30 cellular contexts compared by ENCODE assay signal in the genomic region with DNA sequence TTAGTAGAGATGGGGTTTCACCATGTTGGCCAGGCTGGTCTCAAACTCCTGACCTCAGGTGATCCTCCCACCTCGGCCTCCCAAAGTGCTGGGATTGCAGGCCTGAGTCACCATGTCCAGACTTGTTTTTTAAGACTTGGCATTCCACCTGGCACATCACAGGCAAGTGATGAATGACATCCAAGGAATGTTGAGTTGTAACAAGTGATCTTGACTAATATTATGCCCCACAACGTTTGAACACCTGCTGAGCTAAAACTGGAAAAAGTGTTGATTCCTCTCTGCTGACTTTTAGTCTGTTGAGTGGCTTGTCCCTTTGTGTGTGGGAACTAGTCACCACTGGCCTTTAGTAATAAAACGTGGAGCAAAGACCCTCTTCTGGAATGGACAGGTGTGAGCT. TPM values are rescaled to one million over a fixed set of nuclear protein-coding genes. Genes with fewer than 3 reads are reported as not detected.
A peak's percentile ranks its signal among the peaks of the same experiment; 100 is the strongest.
DNase-seq lines count a peak whose midpoint lies in the region; ATAC-seq, FAIRE-seq and TF ChIP-seq lines count a peak whose summit lies in the region.
"Had no signal": no experiment of that assay in that cellular context is flagged by ENCODE, and none has a peak within 500 bp of the region (broad histone marks: within the 10 kb centered on the region; RNA-seq: fewer than 3 reads in every experiment).

No MANE protein-coding gene starts in this region.

- peak; percentile 84 for FAIRE-seq in urothelium cell line (lab: Jason Lieb, UNC)
- FAIRE-seq: endometrium, G401.6, GM18507 had no signal

- H3K18ac ChIP-seq in IMR-90 (ENCODE audit: low read depth, low read length) = no peak overlapping the region

- BruUV-seq in IMR-90 (replicated peaks; lab: Mats Ljungman, UMichigan) = no TSS peak

- intact Hi-C loops in IMR-90 (cut with micrococcal nuclease) = no loop called here
- intact Hi-C loops in ascending aorta (cut with DNase I) = no loop called here
- intact Hi-C loops in natural killer cell (cut with micrococcal nuclease) = no loop called here

- H4K91ac ChIP-seq in IMR-90 (ENCODE audit: insufficient read depth, low read depth, low read length) = no peak overlapping the region; the same call in 1 of the 2 replicates

- in situ Hi-C loops in IMR-90 (cut with MboI; ENCODE audit: low sequenced_read_pairs) = no loop called here

- H3K4me2 ChIP-seq in IMR-90 (ENCODE audit: low read depth, low read length) = no peak overlapping the region

- CTCF ChIA-PET in IMR-90 (lab: Yijun Ruan, JAX) = no interaction called here

- no peak overlapping the region for H2AFZ ChIP-seq in IMR-90 (replicated peaks; ENCODE audit: low read length, poor library complexity)

- no peaks in the 10 kb centered on the region for H3K4me1 Mint-ChIP-seq in natural killer cell

- 40% methylated on average over 1 of the region's 3 CpGs; no CpG with 5 or more reads in 1 of the 2 experiments for WGBS in IMR-90 (ENCODE audit: extremely low coverage in 2 of 2, insufficient read length in 1 of 2), 2 experiments

- H4K20me1 ChIP-seq in IMR-90 (ENCODE audit: insufficient read depth, low read length) = no peaks in the 10 kb centered on the region

- DNase-seq in IMR-90 = no peak
- DNase-seq in ascending aorta (ENCODE audit: low spot score in 2 of 2) = peak; percentile 22 to 78
- peak; percentile 90 for DNase-seq in kidney tubule cell (ENCODE audit: low spot score)
- DNase-seq in urothelium cell line (ENCODE audit: low spot score) = peak; percentile 73
- no peak for DNase-seq in natural killer cell
- DNase-seq: activated CD4-positive, alpha-beta T cell treated with anti-CD3 and anti-CD28 coated beads for 4 hours; activated naive CD4-positive, alpha-beta T cell treated with Interleukin-2 at 50 U/mL for 16 hours; activated T-cell treated with anti-CD3 and anti-CD28 coated beads, Interleukin-2, amount 50 U/mL, for 48 hours; adrenal gland; AML-193; CD8-positive, alpha-beta T cell; GOT3; heart left ventricle; Kasumi-1; NCI-H1092 treated with DMSO at 0.1 percent for 48 hours; NCI-H187 treated with DMSO at 0.1 percent for 48 hours; NCI-H526 treated with DMSO at 0.1 percent for 48 hours; stimulated activated CD4-positive, alpha-beta T cell treated with anti-CD3 and anti-CD28 coated beads, Interleukin-4, amount 100 ng/mL, for 24 hours; stimulated activated naive CD4-positive, alpha-beta T cell had no signal

- TF ChIP-seq CTCF in IMR-90 (conservative IDR thresholded peaks at IDR 0.05; ENCODE audit: low read depth, low read length) = no peak
- no peak for TF ChIP-seq CTCF in ascending aorta (IDR thresholded peaks at IDR 0.05)
- TF ChIP-seq CTCF in natural killer cell (IDR thresholded peaks at IDR 0.05) = no peak

- H3K4me1 ChIP-seq in IMR-90 (ENCODE audit: control insufficient read depth, insufficient read depth, low read length) = no peaks in the 10 kb centered on the region
- peaks cover 0 to 5% of the 10 kb centered on the region in 2 donors for H3K4me1 ChIP-seq in ascending aorta
- H3K4me1 ChIP-seq: adrenal gland, heart left ventricle, right atrium auricular region had no signal

- H3K27me3 ChIP-seq in IMR-90 (ENCODE audit: control insufficient read depth, insufficient read depth, low read length) (no peaks in the 10 kb centered on the region), ascending aorta (no peaks in the 10 kb centered on the region)
- H3K27me3 ChIP-seq: adrenal gland, cardiac muscle cell, heart left ventricle, right atrium auricular region had no signal

- peak overlapping the region; percentile 51; the same call in 1 of the 3 replicates for H2BK15ac ChIP-seq in IMR-90 (ENCODE audit: low read depth, low read length)

- H2AK5ac ChIP-seq in IMR-90 (ENCODE audit: low read depth, low read length) = 0 out of 2 replicates have a peak overlapping the region, but pooled peaks have one; percentile 30

- no peak for TF ChIP-seq POLR2A in IMR-90 (IDR thresholded peaks at IDR 0.05; ENCODE audit: low read depth, low read length)

- no peak overlapping the region for H3K9ac ChIP-seq in IMR-90 (ENCODE audit: low read depth, low read length)

- H3K4me3 ChIP-seq in IMR-90 (ENCODE audit: insufficient read depth, low read depth, low read length) = no peak overlapping the region
- H3K4me3 ChIP-seq in ascending aorta = no peak overlapping the region
- H3K4me3 ChIP-seq: adrenal gland, cardiac muscle cell, heart left ventricle, right atrium auricular region, SK-N-MC had no signal

- H2AK9ac ChIP-seq in IMR-90 (replicated peaks; ENCODE audit: low read depth, low read length, poor library complexity) = no peak overlapping the region

- no peak for ATAC-seq in IMR-90 (ENCODE audit: low read depth)
- ATAC-seq in HG03342 (IDR thresholded peaks at IDR 0.05; ENCODE audit: unreplicated experiment) = no peak
- ATAC-seq in natural killer cell = no peak
- no peak for ATAC-seq in HG03439 (IDR thresholded peaks at IDR 0.05; ENCODE audit: unreplicated experiment)
- ATAC-seq: CD8-positive, alpha-beta T cell; heart left ventricle; natural killer cell treated with Interleukin-12 subunit alpha and Interleukin-12 subunit beta and Interleukin-15 and Interleukin-18, amount 100 ng/mL, for 72 hours had no signal

- dilution Hi-C loops in IMR-90 (cut with HindIII; ENCODE audit: low sequenced_read_pairs, unreplicated experiment) = no loop called here

- no peak for TF ChIP-seq RAD21 in IMR-90 (IDR thresholded peaks at IDR 0.05; ENCODE audit: low read length)

- H4K8ac ChIP-seq in IMR-90 (ENCODE audit: low read depth in 2 of 2, low read length in 2 of 2) = no peak overlapping the region

- no peak overlapping the region for H2BK20ac ChIP-seq in IMR-90 (ENCODE audit: low read depth, low read length)

- no peak overlapping the region for H2BK5ac ChIP-seq in IMR-90 (ENCODE audit: low read depth, low read length, poor library complexity, severe bottlenecking)

- no peaks in the 10 kb centered on the region for H3K79me1 ChIP-seq in IMR-90 (ENCODE audit: low read depth in 1 of 2, low read length in 2 of 2)

- H3K4me3 Mint-ChIP-seq in natural killer cell = no peak overlapping the region
- H3K4me3 Mint-ChIP-seq: CD8-positive, alpha-beta T cell; dendritic cell treated with granulocyte-macrophage colony-stimulating factor and Interleukin-4, amounts not matched to agents 40 ng/mL and 50 ng/mL, for 4 days; natural killer cell treated with Interleukin-12 subunit alpha and Interleukin-12 subunit beta and Interleukin-15 and Interleukin-18, amount 100 ng/mL, for 72 hours; T-helper 1 cell treated with Interleukin-12 subunit alpha and Interleukin-12 subunit beta and Interleukin-4 antibody, amounts not matched to agents 30 μg/mL and 1 μg/mL, for 36 hours had no signal

- H3K4ac ChIP-seq in IMR-90 (ENCODE audit: low read depth, low read length) = peak overlapping the region; percentile 10; the same call in 1 of the 2 replicates

- no peak overlapping the region for H2BK120ac ChIP-seq in IMR-90 (ENCODE audit: low read depth, low read length)

- H3K36me3 ChIP-seq in IMR-90 (ENCODE audit: control insufficient read depth, insufficient read depth, low read length) (no peaks in the 10 kb centered on the region), ascending aorta (no peaks in the 10 kb centered on the region)
- H3K36me3 ChIP-seq: adrenal gland, cardiac muscle cell, heart left ventricle, right atrium auricular region had no signal

- no peak overlapping the region for H3K23ac ChIP-seq in IMR-90 (ENCODE audit: low read depth, low read length)

- H3K27ac ChIP-seq in IMR-90 (ENCODE audit: insufficient read depth, low read length) = no peak overlapping the region
- H3K27ac ChIP-seq in ascending aorta = peak overlapping the region; percentile 65 to 76
- H3K27ac ChIP-seq: adrenal gland, cardiac muscle cell, heart left ventricle, right atrium auricular region, SK-N-MC had no signal

- H3K9me3 Mint-ChIP-seq in natural killer cell = no peaks in the 10 kb centered on the region
- H3K9me3 Mint-ChIP-seq: CD8-positive, alpha-beta T cell; dendritic cell treated with granulocyte-macrophage colony-stimulating factor and Interleukin-4, amounts not matched to agents 40 ng/mL and 50 ng/mL, for 4 days; natural killer cell treated with Interleukin-12 subunit alpha and Interleukin-12 subunit beta and Interleukin-15 and Interleukin-18, amount 100 ng/mL, for 72 hours; T-helper 1 cell treated with Interleukin-12 subunit alpha and Interleukin-12 subunit beta and Interleukin-4 antibody, amounts not matched to agents 30 μg/mL and 1 μg/mL, for 36 hours had no signal

- POLR2A ChIA-PET in IMR-90 (lab: Charles Lee; ENCODE audit: unreplicated experiment) = no interaction called here

- no peaks in the 10 kb centered on the region for H3K27me3 Mint-ChIP-seq in natural killer cell (ENCODE audit: low read depth in 2 of 2)
- H3K27me3 Mint-ChIP-seq: dendritic cell treated with granulocyte-macrophage colony-stimulating factor and Interleukin-4, amounts not matched to agents 40 ng/mL and 50 ng/mL, for 4 days; natural killer cell treated with Interleukin-12 subunit alpha and Interleukin-12 subunit beta and Interleukin-15 and Interleukin-18, amount 100 ng/mL, for 72 hours had no signal

- H3K56ac ChIP-seq in IMR-90 (ENCODE audit: extremely low read depth, insufficient read depth, low read length) = no peak overlapping the region

- no peaks in the 10 kb centered on the region for H3K9me3 ChIP-seq in IMR-90 (ENCODE audit: control insufficient read depth, insufficient read depth, low read length)
- H3K9me3 ChIP-seq in ascending aorta = no peaks in the 10 kb centered on the region
- H3K9me3 ChIP-seq: adrenal gland, heart left ventricle, right atrium auricular region had no signal

- H3K9me1 ChIP-seq in IMR-90 (ENCODE audit: insufficient read depth, low read length) = no peaks in the 10 kb centered on the region; the same call in 1 of the 2 replicates

- no peaks in the 10 kb centered on the region for H3K36me3 Mint-ChIP-seq in natural killer cell
- H3K36me3 Mint-ChIP-seq: CD8-positive, alpha-beta T cell; natural killer cell treated with Interleukin-12 subunit alpha and Interleukin-12 subunit beta and Interleukin-15 and Interleukin-18, amount 100 ng/mL, for 72 hours had no signal

- no peak overlapping the region for H4K5ac ChIP-seq in IMR-90 (ENCODE audit: low read depth, low read length)

- H3K14ac ChIP-seq in IMR-90 (replicated peaks; ENCODE audit: low read depth, low read length) = no peak overlapping the region

- H3K27ac Mint-ChIP-seq in natural killer cell = no peak overlapping the region
- H3K27ac Mint-ChIP-seq: CD8-positive, alpha-beta T cell; dendritic cell treated with granulocyte-macrophage colony-stimulating factor and Interleukin-4, amounts not matched to agents 40 ng/mL and 50 ng/mL, for 4 days; natural killer cell treated with Interleukin-12 subunit alpha and Interleukin-12 subunit beta and Interleukin-15 and Interleukin-18, amount 100 ng/mL, for 72 hours; T-helper 1 cell treated with Interleukin-12 subunit alpha and Interleukin-12 subunit beta and Interleukin-4 antibody, amounts not matched to agents 30 μg/mL and 1 μg/mL, for 36 hours had no signal

TF ChIP-seq in IMR-90, 13 proteins besides CTCF, POLR2A, EP300 and RAD21:
- TF ChIP-seq MAFK (IDR thresholded peaks at IDR 0.05; ENCODE audit: low read depth, low read length) = no peak

RNA-seq across cellular contexts. Expression of a gene that starts 54.6 kb away (rescaled TPM):
- 19.5 and 90.5 TPM in 2 replicates for total RNA-seq in IMR-90 (2012; rRNA removed)
- 117 and 155 TPM in 2 replicates for polyA plus RNA-seq in IMR-90 (2012; rRNA removed)
- 3.1 and 6.0 TPM in 2 replicates for polyA plus RNA-seq in IMR-90 (2012; cell fraction: cytosol; rRNA removed)
- polyA plus RNA-seq in IMR-90 (2012; cell fraction: nucleus; rRNA removed; ENCODE audit: low replicate concordance) = 4.2 and 27.6 TPM in 2 replicates
- 103 TPM for total RNA-seq in ascending aorta
- total RNA-seq in natural killer cell = 100 to 1,000 TPM; 330 to 352 (median 338) TPM

Comparison
In these comparisons a context has a peak if more than half of its experiments do, and no peak if none do; other contexts are left out.
1. DNase-seq: peak in ascending aorta (2 of 2), kidney tubule cell (single experiment) and urothelium cell line (single experiment); none in IMR-90 (single experiment) and natural killer cell (single experiment).